ENCODE assay signal across 1 cellular context in genomic region chr6:157629220-157629619, GRCh38.
TF ChIP-seq lines count a peak whose summit lies in the region.

No MANE protein-coding gene starts in this region.

TF ChIP-seq in K562, 482 proteins besides CTCF, POLR2A, EP300 and RAD21 (continued from another document):
- TF ChIP-seq GMEB1 (CRISPR knock-in tag; IDR thresholded peaks at IDR 0.05), result no peak
- no peak for TF ChIP-seq GABPB2 (CRISPR knock-in tag; conservative IDR thresholded peaks at IDR 0.05)
- TF ChIP-seq CBX3 (IDR thresholded peaks at IDR 0.05; ENCODE audit: borderline replicate concordance in 1 of 2, low read length in 2 of 2), result no peak
- no peak for TF ChIP-seq BRF2 (IDR thresholded peaks at IDR 0.05; ENCODE audit: borderline replicate concordance, insufficient read depth, insufficient read length)
- no peak for TF ChIP-seq ZBTB7A (IDR thresholded peaks at IDR 0.05; ENCODE audit: borderline replicate concordance, control insufficient read depth, low read depth, low read length)
- TF ChIP-seq EWSR1 (IDR thresholded peaks at IDR 0.05; ENCODE audit: borderline replicate concordance, low read depth, partially characterized antibody), result no peak
- no peak for TF ChIP-seq ZKSCAN3 (CRISPR knock-in tag; IDR thresholded peaks at IDR 0.05)
- TF ChIP-seq HDAC3 (IDR thresholded peaks at IDR 0.05; ENCODE audit: borderline replicate concordance, partially characterized antibody), result no peak
